Comparison of ENCODE assay signal across 5 cellular contexts in the genomic region with DNA sequence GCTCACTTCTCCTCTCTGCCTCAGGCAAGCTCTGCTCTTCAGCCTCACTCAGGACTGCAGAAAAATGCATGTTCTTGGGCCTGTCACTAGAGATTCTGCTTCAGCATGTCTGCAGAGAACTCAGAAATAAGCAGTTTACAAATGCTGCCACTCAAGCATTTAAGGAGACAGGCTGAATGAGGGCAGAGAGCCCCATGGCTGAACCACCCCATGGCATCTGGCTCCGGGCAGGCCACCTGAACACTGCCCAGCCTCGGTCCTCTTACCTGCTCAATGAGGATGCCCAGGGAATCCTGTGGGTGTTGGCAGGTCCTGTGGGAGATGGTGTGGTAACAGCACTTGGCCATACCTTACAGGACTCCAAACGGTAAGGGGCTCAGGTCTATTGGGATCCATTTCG. TPM values are rescaled to one million over a fixed set of nuclear protein-coding genes. Genes with fewer than 3 reads are reported as not detected.
"Had no signal": no experiment of that assay in that cellular context is flagged by ENCODE, and none has a peak within 500 bp of the region (broad histone marks: within the 10 kb centered on the region; RNA-seq: fewer than 3 reads in every experiment).

No MANE protein-coding gene starts in this region.

RNA-seq across cellular contexts. Expression of gene GPAT2, which starts 31.2 kb away (rescaled TPM):
- total RNA-seq: M059J, PC-3 had no signal

RNA-seq across cellular contexts. Expression of gene ADRA2B, which starts 50.4 kb away (rescaled TPM):
- total RNA-seq: IMR-90, K562, M059J, PC-3, SJCRH30 had no signal
